8 cellular contexts compared by ENCODE assay signal in the genomic region with DNA sequence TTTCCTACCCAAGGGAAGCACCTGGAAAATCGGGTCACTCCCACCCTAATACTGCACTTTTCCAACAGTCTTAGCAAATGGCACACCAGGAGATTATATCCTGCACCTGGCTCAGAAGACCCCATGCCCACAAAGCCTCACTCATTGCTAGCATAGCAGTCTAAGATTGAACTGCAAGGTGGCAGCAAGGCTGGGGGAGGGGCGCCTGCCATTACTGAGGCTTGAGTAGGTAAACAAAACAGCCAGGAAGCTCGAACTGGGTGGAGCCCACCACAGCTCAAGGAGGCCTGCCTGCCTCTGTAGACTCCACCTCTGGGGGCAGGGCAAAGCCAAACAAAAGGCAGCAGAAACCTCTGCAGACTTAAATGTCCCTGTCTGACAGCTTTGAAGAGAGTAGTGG.
A peak's percentile ranks its signal among the peaks of the same experiment; 100 is the strongest.
DNase-seq lines count a peak whose midpoint lies in the region; ATAC-seq and TF ChIP-seq lines count a peak whose summit lies in the region.
"Not testable (repeated sequence)": the region's sequence is repeated elsewhere in the genome, so short reads cannot be mapped to it uniquely, and the experiment has no call there.

No MANE protein-coding gene starts in this region.

- H3K9ac ChIP-seq in MM.1S (ENCODE audit: low read length) = not testable (repeated sequence)

- intact Hi-C loops in CD4-positive, alpha-beta memory T cell (cut with micrococcal nuclease); activated CD4-positive, alpha-beta T cell treated with anti-CD3 and anti-CD28 coated beads, Interleukin-2, amount 10 ng/mL, durations not matched to agents 24 days and 14 days (cut with micrococcal nuclease): not testable (repeated sequence)

- peak; percentile 39 to 67 (median 59) for DNase-seq in CD4-positive, alpha-beta memory T cell
- peak; percentile 29 for DNase-seq in MM.1S
- peak in 1 of 3 donors; percentile 11 for DNase-seq in T-helper 17 cell
- DNase-seq in activated CD4-positive, alpha-beta T cell treated with anti-CD3 and anti-CD28 coated beads, Interleukin-2, amount 10 ng/mL, durations not matched to agents 24 days and 14 days = peak; percentile 87
- peak; percentile 14 for DNase-seq in activated T-cell treated with anti-CD3 and anti-CD28 coated beads for 1 hour (ENCODE audit: low read depth)
- DNase-seq in activated effector memory CD4-positive, alpha-beta T cell treated with anti-CD3 and anti-CD28 coated beads, Interleukin-2, amount 50 U/mL, for 16 hours = peak; percentile 67
- DNase-seq in central memory CD8-positive, alpha-beta T cell (ENCODE audit: low spot score in 2 of 2) = peak in 1 of 2 donors; percentile 36
- peak in 7 of 10 donors; percentile 10 to 71 (median 36) for DNase-seq in naive thymus-derived CD8-positive, alpha-beta T cell

- ATAC-seq in T-helper 17 cell; central memory CD8-positive, alpha-beta T cell (replicated peaks; ENCODE audit: extremely low read depth, poor library complexity, severe bottlenecking); naive thymus-derived CD8-positive, alpha-beta T cell: not testable (repeated sequence)

- H3K27ac Mint-ChIP-seq in CD4-positive, alpha-beta memory T cell = peak overlapping the region; percentile 38 to 86 (median 64)
- H3K27ac Mint-ChIP-seq in T-helper 17 cell = peak overlapping the region; percentile 59
- not testable (repeated sequence) for H3K27ac Mint-ChIP-seq in activated CD4-positive, alpha-beta T cell treated with anti-CD3 and anti-CD28 coated beads, Interleukin-2, amount 10 ng/mL, durations not matched to agents 24 days and 14 days
- peak overlapping the region; percentile 51 for H3K27ac Mint-ChIP-seq in central memory CD8-positive, alpha-beta T cell (ENCODE audit: low read depth)
- peak overlapping the region in 9 of 10 donors; percentile 28 to 80 (median 76) for H3K27ac Mint-ChIP-seq in naive thymus-derived CD8-positive, alpha-beta T cell

- not testable (repeated sequence) for H3K27me3 ChIP-seq in CD4-positive, alpha-beta memory T cell (ENCODE audit: insufficient read depth, low read length); MM.1S (replicated peaks; ENCODE audit: insufficient read depth, low read length)

- not testable (repeated sequence) for H3F3A ChIP-seq in MM.1S (ENCODE audit: insufficient read depth, low read length)

- not testable (repeated sequence) for H2AFZ ChIP-seq in MM.1S (ENCODE audit: low read length)

- CTCF ChIA-PET in CD4-positive, alpha-beta memory T cell (lab: Charles Lee; ENCODE audit: partially characterized antibody) = interaction anchor here (0.9 to 1.5 kb wide), 2 partner anchors 36 to 51 kb away, joined by 3 to 6 read pairs; no protein-coding TSS in a partner anchor

- peaks cover 32 to 72% (median 50%) of the 10 kb centered on the region in 4 donors for H3K4me1 Mint-ChIP-seq in CD4-positive, alpha-beta memory T cell
- peaks cover 29% of the 10 kb centered on the region for H3K4me1 Mint-ChIP-seq in T-helper 17 cell
- H3K4me1 Mint-ChIP-seq in activated CD4-positive, alpha-beta T cell treated with anti-CD3 and anti-CD28 coated beads, Interleukin-2, amount 10 ng/mL, durations not matched to agents 24 days and 14 days = peaks cover 31% of the 10 kb centered on the region
- peaks cover 59% of the 10 kb centered on the region for H3K4me1 Mint-ChIP-seq in central memory CD8-positive, alpha-beta T cell
- H3K4me1 Mint-ChIP-seq in naive thymus-derived CD8-positive, alpha-beta T cell = peaks cover 20 to 60% (median 52%) of the 10 kb centered on the region in 4 donors

- not testable (repeated sequence) for H3K79me2 ChIP-seq in MM.1S (ENCODE audit: low read length)

- not testable (repeated sequence) for H3K9me2 ChIP-seq in MM.1S (replicated peaks; ENCODE audit: insufficient read depth, low read length)

- H3K9me3 ChIP-seq in CD4-positive, alpha-beta memory T cell (ENCODE audit: control insufficient read depth in 1 of 2, low read length in 2 of 2); MM.1S (replicated peaks; ENCODE audit: insufficient read depth, low read length); T-helper 17 cell (ENCODE audit: control insufficient read depth, low read length, poor library complexity, severe bottlenecking): not testable (repeated sequence)

- POLR2A ChIA-PET in CD4-positive, alpha-beta memory T cell (lab: Charles Lee; ENCODE audit: partially characterized antibody) = interaction anchor here (0.9 to 1.7 kb wide), 4 partner anchors 9 to 143 kb away, joined by 3 to 4 read pairs (median 3); no protein-coding TSS in a partner anchor
- POLR2A ChIA-PET in naive thymus-derived CD8-positive, alpha-beta T cell (lab: Charles Lee) = interaction anchor here (0.8 to 1.0 kb wide), 2 partner anchors 18 to 372 kb away, joined by 3 to 4 read pairs; a partner anchor contains a TSS

- TF ChIP-seq CTCF in MM.1S (IDR thresholded peaks at IDR 0.05; ENCODE audit: low read length) = not testable (repeated sequence)

- peaks cover 74 to 90% of the 10 kb centered on the region in 2 donors for H3K36me3 Mint-ChIP-seq in CD4-positive, alpha-beta memory T cell
- peaks cover 17% of the 10 kb centered on the region for H3K36me3 Mint-ChIP-seq in T-helper 17 cell (ENCODE audit: low read depth)
- peaks cover 75% of the 10 kb centered on the region for H3K36me3 Mint-ChIP-seq in activated CD4-positive, alpha-beta T cell treated with anti-CD3 and anti-CD28 coated beads, Interleukin-2, amount 10 ng/mL, durations not matched to agents 24 days and 14 days (ENCODE audit: low read depth)
- H3K36me3 Mint-ChIP-seq in central memory CD8-positive, alpha-beta T cell (ENCODE audit: insufficient read depth) = peaks cover 34% of the 10 kb centered on the region
- H3K36me3 Mint-ChIP-seq in naive thymus-derived CD8-positive, alpha-beta T cell = peaks cover 11 to 90% (median 80%) of the 10 kb centered on the region in 3 donors

- peaks cover 21% of the 10 kb centered on the region for H3K36me3 ChIP-seq in CD4-positive, alpha-beta memory T cell (ENCODE audit: insufficient read depth, low read length)
- not testable (repeated sequence) for H3K36me3 ChIP-seq in MM.1S (replicated peaks; ENCODE audit: insufficient read depth, low read length)

- not testable (repeated sequence) for H4K20me1 ChIP-seq in MM.1S (ENCODE audit: insufficient read depth, low read length)

- not testable (repeated sequence) for H3K4me3 ChIP-seq in CD4-positive, alpha-beta memory T cell (ENCODE audit: low read length in 2 of 2); MM.1S (ENCODE audit: low read length)

- peak overlapping the region in 6 of 8 donors; percentile 21 to 46 (median 35) for H3K4me3 Mint-ChIP-seq in CD4-positive, alpha-beta memory T cell
- H3K4me3 Mint-ChIP-seq in T-helper 17 cell = peak overlapping the region; percentile 51
- not testable (repeated sequence) for H3K4me3 Mint-ChIP-seq in activated CD4-positive, alpha-beta T cell treated with anti-CD3 and anti-CD28 coated beads, Interleukin-2, amount 10 ng/mL, durations not matched to agents 24 days and 14 days
- peak overlapping the region; percentile 20 for H3K4me3 Mint-ChIP-seq in central memory CD8-positive, alpha-beta T cell
- H3K4me3 Mint-ChIP-seq in naive thymus-derived CD8-positive, alpha-beta T cell = peak overlapping the region in 5 of 10 donors; percentile 4 to 51 (median 20)

- H3K4me2 ChIP-seq in MM.1S (ENCODE audit: low read depth, low read length) = not testable (repeated sequence)

- H3K4me1 ChIP-seq in CD4-positive, alpha-beta memory T cell (ENCODE audit: insufficient read depth, low read length) = peaks cover 17% of the 10 kb centered on the region
- not testable (repeated sequence) for H3K4me1 ChIP-seq in MM.1S (ENCODE audit: low read length)

- H3K27ac ChIP-seq in CD4-positive, alpha-beta memory T cell (ENCODE audit: low read depth, low read length); MM.1S (ENCODE audit: low read length): not testable (repeated sequence)

- H3K27me3 Mint-ChIP-seq in CD4-positive, alpha-beta memory T cell; T-helper 17 cell; activated CD4-positive, alpha-beta T cell treated with anti-CD3 and anti-CD28 coated beads, Interleukin-2, amount 10 ng/mL, durations not matched to agents 24 days and 14 days; central memory CD8-positive, alpha-beta T cell; naive thymus-derived CD8-positive, alpha-beta T cell: not testable (repeated sequence)

- H3K9me3 Mint-ChIP-seq in CD4-positive, alpha-beta memory T cell; activated CD4-positive, alpha-beta T cell treated with anti-CD3 and anti-CD28 coated beads, Interleukin-2, amount 10 ng/mL, durations not matched to agents 24 days and 14 days; central memory CD8-positive, alpha-beta T cell; naive thymus-derived CD8-positive, alpha-beta T cell: not testable (repeated sequence)
